29 cellular contexts compared by ENCODE assay signal in the genomic region with DNA sequence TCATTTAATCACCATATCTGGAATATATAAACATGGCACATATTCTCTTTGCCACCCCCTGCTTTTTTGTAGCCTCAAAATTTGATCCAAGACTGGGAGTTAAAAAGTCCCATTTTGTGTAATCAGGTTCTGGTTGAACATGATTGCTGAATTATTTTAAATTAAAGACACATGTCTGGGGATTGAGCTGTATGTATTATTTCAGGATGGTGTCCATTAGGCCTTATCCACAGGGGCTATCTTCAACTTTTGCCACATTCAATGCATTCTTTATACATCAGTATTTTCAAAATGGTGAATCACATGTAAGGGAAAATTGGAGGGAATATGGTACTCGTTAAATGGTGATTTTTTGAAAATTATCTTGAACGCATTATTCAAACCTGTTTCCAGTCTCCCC.
"Had no signal": no experiment of that assay in that cellular context is flagged by ENCODE, and none has a peak within 500 bp of the region (broad histone marks: within the 10 kb centered on the region; RNA-seq: fewer than 3 reads in every experiment).

No MANE protein-coding gene starts in this region.

- H3K27me3 ChIP-seq: left lung, pancreas, stomach, testis, thyroid gland, transverse colon, upper lobe of left lung, vagina had no signal

- H3K4me1 Mint-ChIP-seq: immature natural killer cell; naive B cell; natural killer cell; neural crest cell; stimulated activated naive B cell treated with anti-CD40 and anti-IgM and Interleukin-4, amounts not matched to agents 10 μg/mL and 1 μg/mL and 100 μg/mL, for 72 hours had no signal

- H3K27ac Mint-ChIP-seq: immature natural killer cell; naive B cell; natural killer cell; stimulated activated naive B cell treated with anti-CD40 and anti-IgM and Interleukin-4, amounts not matched to agents 10 μg/mL and 1 μg/mL and 100 μg/mL, for 72 hours had no signal

- H3K9me3 Mint-ChIP-seq: immature natural killer cell; naive B cell; natural killer cell; stimulated activated naive B cell treated with anti-CD40 and anti-IgM and Interleukin-4, amounts not matched to agents 10 μg/mL and 1 μg/mL and 100 μg/mL, for 72 hours had no signal

- H3K4me3 ChIP-seq: left lung, lower lobe of right lung, pancreas, prostate gland, skin epidermis, stomach, testis, thyroid gland, transverse colon, upper lobe of left lung, vagina had no signal

- H3K9me3 ChIP-seq: left lung, lower lobe of right lung, pancreas, prostate gland, stomach, testis, thyroid gland, transverse colon, upper lobe of left lung, vagina had no signal

- DNase-seq: hypothalamus; immature natural killer cell; kidney; left lung; lower lobe of right lung; mammary epithelial cell; mesenchymal stem cell; naive B cell; natural killer cell; nucleus accumbens; pancreas; posterior cingulate gyrus; retina; right cardiac atrium; stimulated activated CD4-positive, alpha-beta T cell treated with anti-CD3 and anti-CD28 coated beads, Interleukin-12 subunit alpha, Interleukin-12 subunit beta, amount 100 ng/mL, for 4 hours; stimulated activated CD4-positive, alpha-beta T cell treated with anti-CD3 and anti-CD28 coated beads, Interleukin-15, amount 100 ng/mL, for 24 hours; stimulated activated CD4-positive, alpha-beta T cell treated with anti-CD3 and anti-CD28 coated beads, Interleukin-2, amount 100 ng/mL, for 24 hours; stimulated activated CD4-positive, alpha-beta T cell treated with anti-CD3 and anti-CD28 coated beads, Interleukin-4, amount 100 ng/mL, for 1 hour; stimulated activated naive B cell treated with anti-CD40 and anti-IgM and Interleukin-4, amounts not matched to agents 10 μg/mL and 1 μg/mL and 100 μg/mL, for 72 hours; stimulated activated naive CD8-positive, alpha-beta T cell treated with anti-CD3 and anti-CD28 coated beads, Interleukin-15, Interleukin-2, amounts not matched to agents 100 U/mL and 50 U/mL, for 24 hours; stomach; testis; thyroid gland; upper lobe of left lung had no signal

- H3K27me3 Mint-ChIP-seq: naive B cell; stimulated activated naive B cell treated with anti-CD40 and anti-IgM and Interleukin-4, amounts not matched to agents 10 μg/mL and 1 μg/mL and 100 μg/mL, for 72 hours had no signal

- H3K36me3 Mint-ChIP-seq: immature natural killer cell, natural killer cell had no signal

- H3K36me3 ChIP-seq: left lung, lower lobe of right lung, pancreas, prostate gland, thyroid gland, transverse colon, upper lobe of left lung, vagina had no signal

- H3K27ac ChIP-seq: left lung, lower lobe of right lung, pancreas, prostate gland, skin epidermis, stomach, testis, thyroid gland, upper lobe of left lung, vagina had no signal

- H3K4me3 Mint-ChIP-seq: immature natural killer cell; natural killer cell; neural crest cell; stimulated activated naive B cell treated with anti-CD40 and anti-IgM and Interleukin-4, amounts not matched to agents 10 μg/mL and 1 μg/mL and 100 μg/mL, for 72 hours had no signal

- H3K4me1 ChIP-seq: lower lobe of right lung, prostate gland, stomach, testis, thyroid gland, upper lobe of left lung, vagina had no signal
